In genomic region chr11:130769782-130770565, GRCh38 we compare ENCODE assay signal across 16 cellular contexts.
"Had no signal": no experiment of that assay in that cellular context is flagged by ENCODE, and none has a peak within 500 bp of the region (broad histone marks: within the 10 kb centered on the region; RNA-seq: fewer than 3 reads in every experiment).

No MANE protein-coding gene starts in this region.

- H3K36me3 ChIP-seq: breast epithelium, heart left ventricle, suprapubic skin, upper lobe of left lung had no signal

- H3K4me1 ChIP-seq: upper lobe of left lung had no signal

- H3K9me3 ChIP-seq: breast epithelium, mucosa of descending colon, suprapubic skin, upper lobe of left lung had no signal

- H3K27ac ChIP-seq: heart left ventricle, suprapubic skin, upper lobe of left lung had no signal

- FAIRE-seq: frontal cortex had no signal

- H3K4me3 ChIP-seq: breast epithelium, heart left ventricle, lung, mucosa of descending colon, suprapubic skin, upper lobe of left lung had no signal

- ATAC-seq: heart left ventricle; mucosa of descending colon; naive thymus-derived CD8-positive, alpha-beta T cell; right cardiac atrium; stimulated activated naive B cell treated with anti-CD40 and anti-IgM and Interleukin-4, amounts not matched to agents 10 μg/mL and 1 μg/mL and 100 μg/mL, for 72 hours had no signal

- DNase-seq: activated CD4-positive, alpha-beta T cell treated with anti-CD3 and anti-CD28 coated beads for 48 hours; activated T-cell treated with anti-CD3 and anti-CD28 coated beads for 4 hours; amniotic stem cell; heart left ventricle; mucosa of descending colon; naive thymus-derived CD8-positive, alpha-beta T cell; nucleus accumbens; right cardiac atrium; stimulated activated CD4-positive, alpha-beta T cell treated with anti-CD3 and anti-CD28 coated beads, Interleukin-2, amount 100 ng/mL, for 24 hours; stimulated activated naive B cell treated with anti-CD40 and anti-IgM and Interleukin-4, amounts not matched to agents 10 μg/mL and 1 μg/mL and 100 μg/mL, for 72 hours; T-helper 1 cell; upper lobe of left lung had no signal

- H3K27me3 ChIP-seq: breast epithelium, heart left ventricle, suprapubic skin, upper lobe of left lung had no signal
